ENCODE assay signal across 9 cellular contexts in the genomic region with DNA sequence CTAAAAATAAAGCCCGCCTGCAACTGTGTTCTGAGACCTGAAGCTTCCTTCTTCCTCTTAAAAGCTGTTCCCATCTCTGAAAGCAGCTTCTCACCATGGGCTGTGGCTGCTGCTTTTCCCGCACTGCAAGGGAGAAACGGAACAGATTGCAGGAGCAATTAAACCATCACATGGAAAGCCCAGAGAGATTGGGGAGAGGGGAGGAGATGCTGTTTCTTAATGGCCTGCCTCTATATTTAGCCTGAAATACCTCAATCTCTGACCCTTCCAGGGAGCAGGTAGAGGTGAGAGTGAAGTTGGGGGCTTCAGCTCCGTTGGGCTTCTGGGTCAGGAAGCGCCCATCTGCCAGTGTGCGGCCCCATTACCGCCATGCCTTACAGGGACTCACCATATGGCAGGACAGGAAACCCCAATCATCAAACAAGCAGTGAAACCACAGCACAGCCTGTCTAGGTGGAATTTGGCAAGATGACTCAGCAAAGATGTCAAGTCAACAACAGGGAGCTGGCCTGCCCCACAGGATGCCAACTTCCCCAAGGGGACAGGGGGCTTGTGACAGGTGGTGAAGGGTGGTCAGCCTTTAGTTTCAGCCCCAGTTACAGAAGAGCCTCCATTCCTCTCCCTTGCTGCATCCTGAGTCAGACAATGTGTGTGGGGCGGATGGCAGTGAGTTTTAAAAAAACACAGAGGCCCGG.
A peak's percentile ranks its signal among the peaks of the same experiment; 100 is the strongest.
DNase-seq lines count a peak whose midpoint lies in the region; ATAC-seq and TF ChIP-seq lines count a peak whose summit lies in the region.
"Had no signal": no experiment of that assay in that cellular context is flagged by ENCODE, and none has a peak within 500 bp of the region (broad histone marks: within the 10 kb centered on the region; RNA-seq: fewer than 3 reads in every experiment).

No MANE protein-coding gene starts in this region.

- no peaks in the 10 kb centered on the region for H3K9me3 Mint-ChIP-seq in activated T-cell treated with anti-CD3 and anti-CD28 coated beads, Interleukin-2, amount 50 U/mL, for 24 hours
- H3K9me3 Mint-ChIP-seq in natural killer cell treated with Interleukin-12 subunit alpha and Interleukin-12 subunit beta and Interleukin-15 and Interleukin-18, amount 100 ng/mL, for 72 hours = no peaks in the 10 kb centered on the region

- H3K4me1 ChIP-seq in SJCRH30 = peaks cover 17% of the 10 kb centered on the region

- peaks cover 7% of the 10 kb centered on the region for H3K27me3 Mint-ChIP-seq in activated T-cell treated with anti-CD3 and anti-CD28 coated beads, Interleukin-2, amount 50 U/mL, for 24 hours
- no peaks in the 10 kb centered on the region for H3K27me3 Mint-ChIP-seq in natural killer cell treated with Interleukin-12 subunit alpha and Interleukin-12 subunit beta and Interleukin-15 and Interleukin-18, amount 100 ng/mL, for 72 hours

- H3K4me1 Mint-ChIP-seq in activated T-cell treated with anti-CD3 and anti-CD28 coated beads, Interleukin-2, amount 50 U/mL, for 24 hours (ENCODE audit: low read depth) = peaks cover 24% of the 10 kb centered on the region
- H3K4me1 Mint-ChIP-seq in natural killer cell treated with Interleukin-12 subunit alpha and Interleukin-12 subunit beta and Interleukin-15 and Interleukin-18, amount 100 ng/mL, for 72 hours (ENCODE audit: low read depth in 2 of 2) = peaks cover 29 to 38% of the 10 kb centered on the region in 2 donors

- no peaks in the 10 kb centered on the region for H3K9me3 ChIP-seq in SJCRH30 (replicated peaks)

- no peaks in the 10 kb centered on the region for H3K36me3 Mint-ChIP-seq in activated T-cell treated with anti-CD3 and anti-CD28 coated beads, Interleukin-2, amount 50 U/mL, for 24 hours (ENCODE audit: low read depth)
- no peaks in the 10 kb centered on the region for H3K36me3 Mint-ChIP-seq in natural killer cell treated with Interleukin-12 subunit alpha and Interleukin-12 subunit beta and Interleukin-15 and Interleukin-18, amount 100 ng/mL, for 72 hours

- H3K27ac Mint-ChIP-seq in activated T-cell treated with anti-CD3 and anti-CD28 coated beads, Interleukin-2, amount 50 U/mL, for 24 hours = peak overlapping the region; percentile 39
- H3K27ac Mint-ChIP-seq in natural killer cell treated with Interleukin-12 subunit alpha and Interleukin-12 subunit beta and Interleukin-15 and Interleukin-18, amount 100 ng/mL, for 72 hours = peak overlapping the region; percentile 62 to 81
- H3K27ac Mint-ChIP-seq: B cell had no signal

- peaks cover 4% of the 10 kb centered on the region; the same call in 1 of the 2 replicates for H3K27me3 ChIP-seq in SJCRH30
- no peaks in the 10 kb centered on the region for H3K27me3 ChIP-seq in brain microvascular endothelial cell (replicated peaks)

- H3K4me3 ChIP-seq in SJCRH30 (no peak overlapping the region), brain microvascular endothelial cell (ENCODE audit: low read depth, low read length) (no peak overlapping the region), coronary artery (no peak overlapping the region)

- H3K27ac ChIP-seq in SJCRH30 (peak overlapping the region; percentile 48), brain microvascular endothelial cell (no peak overlapping the region), coronary artery (no peak overlapping the region)

- peak; percentile 30 for DNase-seq in activated T-cell treated with anti-CD3 and anti-CD28 coated beads, Interleukin-2, amount 50 U/mL, for 24 hours
- no peak for DNase-seq in activated T-cell treated with anti-CD3 and anti-CD28 coated beads for 4 hours
- DNase-seq in SJCRH30 = peak; percentile 80 to 84
- DNase-seq in natural killer cell treated with Interleukin-12 subunit alpha and Interleukin-12 subunit beta and Interleukin-15 and Interleukin-18, amount 100 ng/mL, for 72 hours (ENCODE audit: low spot score) = peak; percentile 68
- no peak for DNase-seq in brain microvascular endothelial cell
- no peak for DNase-seq in NAMALWA (ENCODE audit: low spot score)
- DNase-seq in coronary artery (ENCODE audit: low spot score) = no peak

- no peak for TF ChIP-seq CTCF in brain microvascular endothelial cell (IDR thresholded peaks at IDR 0.05; ENCODE audit: low read depth, low read length, missing control alignments)
- TF ChIP-seq CTCF in coronary artery (IDR thresholded peaks at IDR 0.05) = no peak

- peak; percentile 51 for ATAC-seq in HG02840 (IDR thresholded peaks at IDR 0.05; ENCODE audit: low FRiP score, unreplicated experiment)
- ATAC-seq in natural killer cell treated with Interleukin-12 subunit alpha and Interleukin-12 subunit beta and Interleukin-15 and Interleukin-18, amount 100 ng/mL, for 72 hours = peak; percentile 84 to 86

- in situ Hi-C loops in brain microvascular endothelial cell (cut with HindIII; ENCODE audit: low pct_ligation_motif_present, low sequenced_read_pairs) = no loop called here

- H3K36me3 ChIP-seq in SJCRH30 = no peaks in the 10 kb centered on the region
- H3K36me3 ChIP-seq in brain microvascular endothelial cell (replicated peaks) = no peaks in the 10 kb centered on the region

- H3K4me3 Mint-ChIP-seq in activated T-cell treated with anti-CD3 and anti-CD28 coated beads, Interleukin-2, amount 50 U/mL, for 24 hours = no peak overlapping the region
- peak overlapping the region; percentile 59 for H3K4me3 Mint-ChIP-seq in natural killer cell treated with Interleukin-12 subunit alpha and Interleukin-12 subunit beta and Interleukin-15 and Interleukin-18, amount 100 ng/mL, for 72 hours
- H3K4me3 Mint-ChIP-seq: B cell had no signal

Comparison
In these comparisons a context has a peak if more than half of its experiments do, and no peak if none do; other contexts are left out.
1. DNase-seq: peak in activated T-cell treated with anti-CD3 and anti-CD28 coated beads, Interleukin-2, amount 50 U/mL, for 24 hours (single experiment), SJCRH30 (2 of 2) and natural killer cell treated with Interleukin-12 subunit alpha and Interleukin-12 subunit beta and Interleukin-15 and Interleukin-18, amount 100 ng/mL, for 72 hours (single experiment); none in activated T-cell treated with anti-CD3 and anti-CD28 coated beads for 4 hours (single experiment), brain microvascular endothelial cell (single experiment), NAMALWA (single experiment) and coronary artery (single experiment).